In genomic region chr1:29134695-29135028, GRCh38 we compare ENCODE assay signal across 28 cellular contexts. TPM values are rescaled to one million over a fixed set of nuclear protein-coding genes. Genes with fewer than 3 reads are reported as not detected.
DNase-seq lines count a peak whose midpoint lies in the region; TF ChIP-seq lines count a peak whose summit lies in the region.
"Had no signal": no experiment of that assay in that cellular context is flagged by ENCODE, and none has a peak within 500 bp of the region (broad histone marks: within the 10 kb centered on the region; RNA-seq: fewer than 3 reads in every experiment).

No MANE protein-coding gene starts in this region.

- no peak overlapping the region for H3K4me2 ChIP-seq in mesenchymal stem cell (ENCODE audit: low read length, poor library complexity, severe bottlenecking)

- H3K27ac ChIP-seq in mesenchymal stem cell (ENCODE audit: low read length, poor library complexity, severe bottlenecking) = no peak overlapping the region
- H3K27ac ChIP-seq: esophagus muscularis mucosa, SJSA1, WERI-Rb-1 had no signal

- CTCF ChIA-PET in Calu3 (lab: Charles Lee) = no interaction called here

- no peak overlapping the region for H3K4me3 ChIP-seq in mesenchymal stem cell (ENCODE audit: insufficient read depth in 1 of 2, low read depth in 1 of 2, low read length in 2 of 2)
- no peak overlapping the region for H3K4me3 ChIP-seq in foreskin fibroblast (ENCODE audit: low read depth in 1 of 2, low read length in 2 of 2)
- H3K4me3 ChIP-seq: K562, SJSA1 had no signal

- no peak overlapping the region for H4K8ac ChIP-seq in mesenchymal stem cell (ENCODE audit: low read length)

- no peak overlapping the region for H4K91ac ChIP-seq in mesenchymal stem cell (ENCODE audit: low read length)

- H2AFZ ChIP-seq in mesenchymal stem cell (ENCODE audit: low read depth, low read length) = no peak overlapping the region

- peaks cover 42% of the 10 kb centered on the region for H3K27me3 Mint-ChIP-seq in Calu3 (ENCODE audit: unreplicated experiment)
- peaks cover 3% of the 10 kb centered on the region for H3K27me3 Mint-ChIP-seq in endothelial cell (ENCODE audit: unreplicated experiment)
- H3K27me3 Mint-ChIP-seq: type B pancreatic cell had no signal

- intact Hi-C loops in Calu3 (cut with micrococcal nuclease; ENCODE audit: unreplicated experiment) (no loop called here), posterior vena cava (cut with DNase I) (no loop called here)

- 92% methylated on average over 10 of the region's 10 CpGs for whole genome bisulfite sequencing in mesenchymal stem cell

- no peak overlapping the region for H2AK5ac ChIP-seq in mesenchymal stem cell (ENCODE audit: low read length, severe bottlenecking)

- no peak overlapping the region for H2BK120ac ChIP-seq in mesenchymal stem cell (ENCODE audit: low read depth, low read length)

- H3K23ac ChIP-seq in mesenchymal stem cell (ENCODE audit: low read length in 2 of 2) = no peak overlapping the region

- H3K14ac ChIP-seq in mesenchymal stem cell (ENCODE audit: low read length in 2 of 2) = no peak overlapping the region

- H3K27ac Mint-ChIP-seq in Calu3 (ENCODE audit: unreplicated experiment) (no peak overlapping the region), endothelial cell (ENCODE audit: unreplicated experiment) (no peak overlapping the region)
- H3K27ac Mint-ChIP-seq: activated CD4-positive, alpha-beta T cell treated with anti-CD3 and anti-CD28 coated beads, Interleukin-2, amount 10 ng/mL, durations not matched to agents 7 days and 5 days; activated naive CD4-positive, alpha-beta T cell treated with anti-CD3 and anti-CD28 coated beads, Interleukin-2, amount 50 U/mL, for 72 hours; naive B cell; stimulated activated naive B cell treated with anti-CD40 and anti-IgM and Interleukin-4, amounts not matched to agents 10 μg/mL and 1 μg/mL and 100 μg/mL, for 72 hours; type B pancreatic cell had no signal

- no peak overlapping the region for H2BK5ac ChIP-seq in mesenchymal stem cell (ENCODE audit: low read depth, low read length, poor library complexity, severe bottlenecking)

- no peaks in the 10 kb centered on the region for H3K9me3 Mint-ChIP-seq in Calu3 (ENCODE audit: low read depth, unreplicated experiment)
- H3K9me3 Mint-ChIP-seq in endothelial cell (ENCODE audit: unreplicated experiment) = no peaks in the 10 kb centered on the region
- H3K9me3 Mint-ChIP-seq: activated CD4-positive, alpha-beta T cell treated with anti-CD3 and anti-CD28 coated beads, Interleukin-2, amount 10 ng/mL, durations not matched to agents 7 days and 5 days; activated naive CD4-positive, alpha-beta T cell treated with anti-CD3 and anti-CD28 coated beads, Interleukin-2, amount 50 U/mL, for 72 hours; naive B cell; stimulated activated naive B cell treated with anti-CD40 and anti-IgM and Interleukin-4, amounts not matched to agents 10 μg/mL and 1 μg/mL and 100 μg/mL, for 72 hours; type B pancreatic cell had no signal

- H3K36me3 Mint-ChIP-seq in Calu3 (ENCODE audit: insufficient read depth, unreplicated experiment) (no peaks in the 10 kb centered on the region), endothelial cell (ENCODE audit: low read depth, unreplicated experiment) (no peaks in the 10 kb centered on the region)
- H3K36me3 Mint-ChIP-seq: activated naive CD4-positive, alpha-beta T cell treated with anti-CD3 and anti-CD28 coated beads, Interleukin-2, amount 50 U/mL, for 72 hours; naive B cell; stimulated activated naive B cell treated with anti-CD40 and anti-IgM and Interleukin-4, amounts not matched to agents 10 μg/mL and 1 μg/mL and 100 μg/mL, for 72 hours; type B pancreatic cell had no signal

- no peak overlapping the region for H2BK12ac ChIP-seq in mesenchymal stem cell (ENCODE audit: low read length in 2 of 2)

- H3K36me3 ChIP-seq in mesenchymal stem cell (ENCODE audit: control insufficient read depth in 1 of 2, insufficient read depth in 2 of 2, low read depth in 1 of 2, low read length in 2 of 2) = no peaks in the 10 kb centered on the region
- H3K36me3 ChIP-seq: esophagus muscularis mucosa, SJSA1, WERI-Rb-1 had no signal

- DNase-seq in DMS79 treated with DMSO at 0.1 percent for 48 hours (lab: John Stamatoyannopoulos, UW) (peak; percentile 46), DMS79 (lab: John Stamatoyannopoulos, UW) (no peak), Calu3 (no peak), endothelial cell (ENCODE audit: low spot score) (peak; percentile 15), mesenchymal stem cell (no peak), foreskin fibroblast (no peak), mesenteric fat pad (ENCODE audit: low spot score) (no peak), posterior vena cava (ENCODE audit: low spot score) (no peak)
- DNase-seq: 8988T; activated CD4-positive, alpha-beta T cell treated with anti-CD3 and anti-CD28 coated beads, Interleukin-2, amount 10 ng/mL, durations not matched to agents 7 days and 5 days; activated effector memory CD4-positive, alpha-beta T cell treated with Interleukin-2 at 50 U/mL for 16 hours; activated T-cell treated with anti-CD3 and anti-CD28 coated beads, Interleukin-2, amount 50 U/mL, for 1 hour; anterior cingulate cortex; effector memory CD4-positive, alpha-beta T cell; midbrain; naive B cell; NCI-H1092; NCI-H1694 treated with DMSO at 0.1 percent for 48 hours; NCI-H2171; NCI-H82; stimulated activated naive B cell treated with anti-CD40 and anti-IgM and Interleukin-4, amounts not matched to agents 10 μg/mL and 1 μg/mL and 100 μg/mL, for 72 hours; T-helper 9 cell; WERI-Rb-1 had no signal

- H3K9me3 ChIP-seq in mesenchymal stem cell (ENCODE audit: control insufficient read depth, low read length) = no peaks in the 10 kb centered on the region
- H3K9me3 ChIP-seq: esophagus muscularis mucosa, SJSA1 had no signal

- no TSS peak for BruUV-seq in Calu3 (replicated peaks; lab: Mats Ljungman, UMichigan)

- H3K4me3 Mint-ChIP-seq in Calu3 (ENCODE audit: low read depth, unreplicated experiment) (peak overlapping the region; percentile 54), endothelial cell (ENCODE audit: unreplicated experiment) (no peak overlapping the region)
- H3K4me3 Mint-ChIP-seq: activated CD4-positive, alpha-beta T cell treated with anti-CD3 and anti-CD28 coated beads, Interleukin-2, amount 10 ng/mL, durations not matched to agents 7 days and 5 days; type B pancreatic cell had no signal

- H3K4me1 ChIP-seq in mesenchymal stem cell (ENCODE audit: control insufficient read depth, insufficient read depth, low read depth, low read length) = peaks cover 2% of the 10 kb centered on the region

- H3K9ac ChIP-seq in mesenchymal stem cell (ENCODE audit: low read length) = peak overlapping the region; percentile 15

- H2BK15ac ChIP-seq in mesenchymal stem cell (ENCODE audit: low read depth, poor library complexity, severe bottlenecking) = no peak overlapping the region

- no peak for TF ChIP-seq CTCF in Calu3 (IDR thresholded peaks at IDR 0.05; ENCODE audit: unreplicated experiment)
- no peak for TF ChIP-seq CTCF in endothelial cell (IDR thresholded peaks at IDR 0.05; ENCODE audit: unreplicated experiment)
- TF ChIP-seq CTCF in foreskin fibroblast (IDR thresholded peaks at IDR 0.05; ENCODE audit: low read depth, low read length) = no peak

- H3K27me3 ChIP-seq in mesenchymal stem cell (ENCODE audit: control insufficient read depth in 1 of 2, insufficient read depth in 1 of 2, low read length in 2 of 2) = peaks cover 0 to 15% of the 10 kb centered on the region in 2 experiments
- H3K27me3 ChIP-seq: esophagus muscularis mucosa, SJSA1 had no signal

- H3K18ac ChIP-seq in mesenchymal stem cell (ENCODE audit: low read depth in 1 of 2, low read length in 2 of 2) = no peak overlapping the region

- H3K4me1 Mint-ChIP-seq in Calu3 (ENCODE audit: low read depth, unreplicated experiment) (peaks cover 9% of the 10 kb centered on the region), endothelial cell (ENCODE audit: unreplicated experiment) (peaks cover 7% of the 10 kb centered on the region)

- H3K79me1 ChIP-seq in mesenchymal stem cell (replicated peaks; ENCODE audit: low read length, poor library complexity, severe bottlenecking) = no peaks in the 10 kb centered on the region

- H3K4ac ChIP-seq in mesenchymal stem cell (ENCODE audit: low read depth in 1 of 2, low read length in 2 of 2) = no peak overlapping the region

RNA-seq across cellular contexts. Expression of gene TMEM200B, which starts 11.0 kb away (rescaled TPM):
- total RNA-seq in Calu3 (2022) (0.15 TPM in 1 of 2 replicates, not detected in the other), endothelial cell (ENCODE audit: unreplicated experiment) (0.95 TPM), mesenteric fat pad (15.1 TPM), posterior vena cava (10 to 100 TPM; 20.8 to 23.6 TPM)
- 4.3 TPM for polyA plus RNA-seq in mesenchymal stem cell (2013, experiment 1 of 2)
- 4.3 TPM for polyA plus RNA-seq in mesenchymal stem cell (2013, experiment 2 of 2)
- total RNA-seq: activated CD4-positive, alpha-beta T cell treated with anti-CD3 and anti-CD28 coated beads, Interleukin-2, amount 10 ng/mL, durations not matched to agents 7 days and 5 days had no signal

RNA-seq across cellular contexts. Expression of gene SRSF4, which starts 47.0 kb away (rescaled TPM):
- 64.8 and 65.4 TPM in 2 replicates for total RNA-seq in Calu3 (2022)
- 68.6 TPM for total RNA-seq in endothelial cell (ENCODE audit: unreplicated experiment)
- 52.4 TPM for polyA plus RNA-seq in mesenchymal stem cell (2013, experiment 1 of 2)
- 51.7 TPM for polyA plus RNA-seq in mesenchymal stem cell (2013, experiment 2 of 2)
- 103 TPM for total RNA-seq in mesenteric fat pad
- 10 to 100 TPM; 62.9 to 77.8 TPM for total RNA-seq in posterior vena cava

Comparison
In these comparisons a context has a peak if more than half of its experiments do, and no peak if none do; other contexts are left out.
1. DNase-seq: peak in DMS79 treated with DMSO at 0.1 percent for 48 hours (single experiment) and endothelial cell (single experiment); none in DMS79 (single experiment), Calu3 (single experiment), mesenchymal stem cell (single experiment), foreskin fibroblast (0 of 2), mesenteric fat pad (single experiment) and posterior vena cava (single experiment).